Comparison of ENCODE assay signal across 18 cellular contexts in genomic region chr12:17333287-17333686, GRCh38.
"Had no signal": no experiment of that assay in that cellular context is flagged by ENCODE, and none has a peak within 500 bp of the region (broad histone marks: within the 10 kb centered on the region; RNA-seq: fewer than 3 reads in every experiment).

No MANE protein-coding gene starts in this region.

- ATAC-seq: activated CD8-positive, alpha-beta memory T cell treated with anti-CD3 and anti-CD28 coated beads, Interleukin-2, amount 10 ng/mL, durations not matched to agents 7 days and 5 days; activated naive CD8-positive, alpha-beta T cell treated with anti-CD3 and anti-CD28 coated beads, Interleukin-2, amount 50 U/mL, for 24 hours; esophagus mucosa; gastrocnemius medialis; heart left ventricle; stimulated activated naive B cell treated with anti-CD40 and anti-IgM and Interleukin-4, amounts not matched to agents 10 μg/mL and 1 μg/mL and 100 μg/mL, for 72 hours had no signal

- H3K4me1 ChIP-seq: colonic mucosa, gastrocnemius medialis, heart left ventricle, thyroid gland had no signal

- H3K4me3 ChIP-seq: colonic mucosa, gastrocnemius medialis, heart left ventricle, thyroid gland had no signal

- H3K27ac ChIP-seq: brain microvascular endothelial cell, colonic mucosa, gastrocnemius medialis, heart left ventricle, thyroid gland had no signal

- H3K9me3 ChIP-seq: colonic mucosa, gastrocnemius medialis, thyroid gland had no signal

- DNase-seq: activated B cell treated with CpG ODN at 0.5 μM for 24 hours; activated CD4-positive, alpha-beta memory T cell treated with anti-CD3 and anti-CD28 coated beads, Interleukin-2, amount 10 ng/mL, durations not matched to agents 7 days and 5 days; activated CD4-positive, alpha-beta T cell treated with anti-CD3 and anti-CD28 coated beads for 48 hours; activated CD8-positive, alpha-beta memory T cell treated with anti-CD3 and anti-CD28 coated beads, Interleukin-2, amount 10 ng/mL, durations not matched to agents 7 days and 5 days; activated naive CD4-positive, alpha-beta T cell treated with Interleukin-2 at 50 U/mL for 16 hours; activated naive CD8-positive, alpha-beta T cell treated with anti-CD3 and anti-CD28 coated beads, Interleukin-2, amount 50 U/mL, for 24 hours; activated T-cell treated with anti-CD3 and anti-CD28 coated beads, Interleukin-2, amount 50 U/mL, for 1 hour; anterior cingulate cortex; brain microvascular endothelial cell; colonic mucosa; gastrocnemius medialis; heart left ventricle; immature natural killer cell; occipital lobe; posterior cingulate gyrus; stimulated activated naive B cell treated with anti-CD40 and anti-IgM and Interleukin-4, amounts not matched to agents 10 μg/mL and 1 μg/mL and 100 μg/mL, for 72 hours; thyroid gland had no signal

- H3K27me3 ChIP-seq: brain microvascular endothelial cell, colonic mucosa, gastrocnemius medialis, heart left ventricle, thyroid gland had no signal

- H3K36me3 ChIP-seq: brain microvascular endothelial cell, colonic mucosa, gastrocnemius medialis, heart left ventricle, thyroid gland had no signal
